Comparison of ENCODE assay signal across 10 cellular contexts in genomic region chr11:93444671-93445073, GRCh38.
A peak's percentile ranks its signal among the peaks of the same experiment; 100 is the strongest.
DNase-seq lines count a peak whose midpoint lies in the region; FAIRE-seq and TF ChIP-seq lines count a peak whose summit lies in the region.
"Had no signal": no experiment of that assay in that cellular context is flagged by ENCODE, and none has a peak within 500 bp of the region (broad histone marks: within the 10 kb centered on the region; RNA-seq: fewer than 3 reads in every experiment).

No MANE protein-coding gene starts in this region.

- FAIRE-seq in H54 (lab: Jason Lieb, UNC), result no peak
- FAIRE-seq: A549, colon had no signal

- no peak overlapping the region for H3K27ac ChIP-seq in epithelial cell of prostate
- H3K27ac ChIP-seq: A549 had no signal

- no peak for TF ChIP-seq POLR2A in H54 (IDR thresholded peaks at IDR 0.05; ENCODE audit: low read depth, low read length)

- DNase-seq in NCI-H345 (lab: John Stamatoyannopoulos, UW) (peak; percentile 45), NCI-H345 treated with DMSO at 0.1 percent for 48 hours (lab: John Stamatoyannopoulos, UW; ENCODE audit: unreplicated experiment) (no peak), SHP77 (lab: John Stamatoyannopoulos, UW) (peak; percentile 84 to 89), epithelial cell of prostate (ENCODE audit: low read depth, low spot score) (peak; percentile 45), GM10266 (ENCODE audit: extremely low spot score) (no peak), GM19240 (ENCODE audit: insufficient read length, low spot score) (no peak), H54 (ENCODE audit: insufficient read length, low spot score) (no peak)
- DNase-seq in stimulated activated CD4-positive, alpha-beta T cell treated with anti-CD3 and anti-CD28 coated beads, Interleukin-1b, Interleukin-23, amount 100 ng/mL, for 48 hours, result peak; percentile 17

- no peak for TF ChIP-seq CTCF in GM10266 (IDR thresholded peaks at IDR 0.05; ENCODE audit: control insufficient read depth, insufficient read depth, low read depth, missing control alignments)

Comparison
In these comparisons a context has a peak if more than half of its experiments do, and no peak if none do; other contexts are left out.
1. DNase-seq: peak in NCI-H345 (single experiment), SHP77 (2 of 2), epithelial cell of prostate (single experiment) and stimulated activated CD4-positive, alpha-beta T cell treated with anti-CD3 and anti-CD28 coated beads, Interleukin-1b, Interleukin-23, amount 100 ng/mL, for 48 hours (single experiment); none in NCI-H345 treated with DMSO at 0.1 percent for 48 hours (single experiment), GM10266 (single experiment), GM19240 (single experiment) and H54 (single experiment).